In genomic region chr2:27218614-27219013, GRCh38 we compare ENCODE assay signal across 8 cellular contexts. TPM values are rescaled to one million over a fixed set of nuclear protein-coding genes. Genes with fewer than 3 reads are reported as not detected.
DNase-seq lines count a peak whose midpoint lies in the region; ATAC-seq and TF ChIP-seq lines count a peak whose summit lies in the region.

No MANE protein-coding gene starts in this region.

- no peaks in the 10 kb centered on the region for H3K9me2 ChIP-seq in OCI-LY7 (ENCODE audit: insufficient read depth, low read length)

- intact Hi-C loops in OCI-LY7 (cut with micrococcal nuclease; ENCODE audit: unreplicated experiment) = loop anchor here (1.0 kb wide), 1 partner anchor 85 kb away; no protein-coding TSS in a partner anchor

- TF ChIP-seq CTCF in OCI-LY7 (conservative IDR thresholded peaks at IDR 0.05; ENCODE audit: low read length) = no peak
- TF ChIP-seq CTCF in endothelial cell (IDR thresholded peaks at IDR 0.05; ENCODE audit: unreplicated experiment) = no peak
- no peak for TF ChIP-seq CTCF in smooth muscle cell (IDR thresholded peaks at IDR 0.05; ENCODE audit: borderline replicate concordance, insufficient read depth, poor library complexity, severe bottlenecking)

- H3K79me2 ChIP-seq in OCI-LY7 (ENCODE audit: insufficient read depth, low read depth, low read length) (peaks cover 51% of the 10 kb centered on the region), smooth muscle cell (ENCODE audit: low read depth) (peaks cover 22% of the 10 kb centered on the region)

- H3K4me3 ChIP-seq in OCI-LY7 (ENCODE audit: low read depth, low read length, poor library complexity, severe bottlenecking) = peak overlapping the region; percentile 86
- H3K4me3 ChIP-seq in smooth muscle cell = no peak overlapping the region

- H3K36me3 Mint-ChIP-seq in activated CD8-positive, alpha-beta memory T cell treated with anti-CD3 and anti-CD28 coated beads, Interleukin-2, amount 10 ng/mL, durations not matched to agents 7 days and 5 days = peaks cover 52% of the 10 kb centered on the region
- H3K36me3 Mint-ChIP-seq in endothelial cell (ENCODE audit: low read depth, unreplicated experiment) = peaks cover 42% of the 10 kb centered on the region

- no peaks in the 10 kb centered on the region for H4K20me1 ChIP-seq in OCI-LY7 (ENCODE audit: insufficient read depth, low read length)
- H4K20me1 ChIP-seq in smooth muscle cell (ENCODE audit: low read depth) = no peaks in the 10 kb centered on the region

- no peak for ATAC-seq in activated CD8-positive, alpha-beta memory T cell treated with anti-CD3 and anti-CD28 coated beads, Interleukin-2, amount 10 ng/mL, durations not matched to agents 7 days and 5 days
- no peak for ATAC-seq in HG02973 (IDR thresholded peaks at IDR 0.05; ENCODE audit: unreplicated experiment)
- ATAC-seq in GM18870 (IDR thresholded peaks at IDR 0.05; ENCODE audit: unreplicated experiment) = no peak

- no peaks in the 10 kb centered on the region for H3K9me3 ChIP-seq in OCI-LY7 (ENCODE audit: low read length)
- H3K9me3 ChIP-seq in smooth muscle cell (replicated peaks; ENCODE audit: low read depth) = no peaks in the 10 kb centered on the region

- H3K36me3 ChIP-seq in OCI-LY7 (ENCODE audit: insufficient read depth, low read length) = peaks cover 88% of the 10 kb centered on the region
- H3K36me3 ChIP-seq in smooth muscle cell (ENCODE audit: low read depth) = no peaks in the 10 kb centered on the region

- H3K27ac ChIP-seq in OCI-LY7 (ENCODE audit: low read depth, low read length, poor library complexity, severe bottlenecking) = peak overlapping the region; percentile 77
- H3K27ac ChIP-seq in smooth muscle cell (ENCODE audit: low read depth) = no peak overlapping the region

- DNase-seq in activated CD8-positive, alpha-beta memory T cell treated with anti-CD3 and anti-CD28 coated beads, Interleukin-2, amount 10 ng/mL, durations not matched to agents 7 days and 5 days = no peak
- DNase-seq in activated CD8-positive, alpha-beta memory T cell treated with anti-CD3 and anti-CD28 coated beads for 24 hours = no peak
- peak; percentile 62 for DNase-seq in OCI-LY7 (ENCODE audit: low spot score)
- no peak for DNase-seq in endothelial cell (ENCODE audit: low spot score)
- DNase-seq in smooth muscle cell (lab: John Stamatoyannopoulos, UW; ENCODE audit: unreplicated experiment) = no peak
- DNase-seq in SIG-M5 (lab: John Stamatoyannopoulos, UW) = no peak

- no peaks in the 10 kb centered on the region for H3K27me3 ChIP-seq in smooth muscle cell (ENCODE audit: low read depth)

- BruUV-seq in OCI-LY7 (replicated peaks; lab: Mats Ljungman, UMichigan) = no TSS peak

- peaks cover 45% of the 10 kb centered on the region for H3K4me1 Mint-ChIP-seq in activated CD8-positive, alpha-beta memory T cell treated with anti-CD3 and anti-CD28 coated beads, Interleukin-2, amount 10 ng/mL, durations not matched to agents 7 days and 5 days
- H3K4me1 Mint-ChIP-seq in endothelial cell (ENCODE audit: unreplicated experiment) = peaks cover 16% of the 10 kb centered on the region

- H3F3A ChIP-seq in smooth muscle cell (ENCODE audit: low read depth) = peaks cover under 1% of the 10 kb centered on the region

- CTCF ChIA-PET in activated CD8-positive, alpha-beta memory T cell treated with anti-CD3 and anti-CD28 coated beads, Interleukin-2, amount 10 ng/mL, durations not matched to agents 7 days and 5 days (lab: Charles Lee) = interaction anchor here (1.1 to 1.7 kb wide), 3 partner anchors 49 to 257 kb away, joined by 3 to 5 read pairs (median 5); no protein-coding TSS in a partner anchor
- CTCF ChIA-PET in OCI-LY7 (lab: Charles Lee; ENCODE audit: unreplicated experiment) = interaction anchor here (1.0 to 1.2 kb wide), 2 partner anchors 32 to 257 kb away, joined by 3 read pairs; no protein-coding TSS in a partner anchor

- H3K9me3 Mint-ChIP-seq in activated CD8-positive, alpha-beta memory T cell treated with anti-CD3 and anti-CD28 coated beads, Interleukin-2, amount 10 ng/mL, durations not matched to agents 7 days and 5 days (ENCODE audit: low read depth) = no peaks in the 10 kb centered on the region
- no peaks in the 10 kb centered on the region for H3K9me3 Mint-ChIP-seq in endothelial cell (ENCODE audit: unreplicated experiment)

- over 99% methylated on average over 4 of the region's 4 CpGs for WGBS in smooth muscle cell (ENCODE audit: low lambda C conversion rate)

- POLR2A ChIA-PET in OCI-LY7 (lab: Charles Lee) = interaction anchor here (0.6 to 2.1 kb wide), 8 partner anchors 12 to 447 kb away, joined by 3 to 15 read pairs (median 3); partner anchors contain the start of gene MPV17

- peaks cover 35% of the 10 kb centered on the region for H3K4me1 ChIP-seq in OCI-LY7 (ENCODE audit: insufficient read depth, low read length, poor library complexity, severe bottlenecking)
- peaks cover 14% of the 10 kb centered on the region for H3K4me1 ChIP-seq in smooth muscle cell (ENCODE audit: low read depth)

- H3K27ac Mint-ChIP-seq in activated CD8-positive, alpha-beta memory T cell treated with anti-CD3 and anti-CD28 coated beads, Interleukin-2, amount 10 ng/mL, durations not matched to agents 7 days and 5 days = peak overlapping the region; percentile 91
- H3K27ac Mint-ChIP-seq in endothelial cell (ENCODE audit: unreplicated experiment) = no peak overlapping the region

- H3K27me3 Mint-ChIP-seq in activated CD8-positive, alpha-beta memory T cell treated with anti-CD3 and anti-CD28 coated beads, Interleukin-2, amount 10 ng/mL, durations not matched to agents 7 days and 5 days = no peaks in the 10 kb centered on the region
- peaks cover 20% of the 10 kb centered on the region for H3K27me3 Mint-ChIP-seq in endothelial cell (ENCODE audit: unreplicated experiment)

- H2AFZ ChIP-seq in OCI-LY7 (ENCODE audit: low read length) (no peak overlapping the region), smooth muscle cell (ENCODE audit: low read depth) (no peak overlapping the region)

- H3K4me2 ChIP-seq in OCI-LY7 (ENCODE audit: low read length) (peak overlapping the region; percentile 99), smooth muscle cell (peak overlapping the region; percentile 97)

- H3K4me3 Mint-ChIP-seq in activated CD8-positive, alpha-beta memory T cell treated with anti-CD3 and anti-CD28 coated beads, Interleukin-2, amount 10 ng/mL, durations not matched to agents 7 days and 5 days = peak overlapping the region; percentile 94
- H3K4me3 Mint-ChIP-seq in endothelial cell (ENCODE audit: unreplicated experiment) = peak overlapping the region; percentile 67

- no peak overlapping the region for H3K9ac ChIP-seq in smooth muscle cell (ENCODE audit: low read depth)

RNA-seq across cellular contexts. Expression of gene CAD, which starts 1.4 kb away (rescaled TPM):
- total RNA-seq in activated CD8-positive, alpha-beta memory T cell treated with anti-CD3 and anti-CD28 coated beads, Interleukin-2, amount 10 ng/mL, durations not matched to agents 7 days and 5 days = 10 to 100 TPM; 78.6 to 99.5 TPM
- 118 and 132 TPM in 2 replicates for total RNA-seq in OCI-LY7 (2014; rRNA removed; shearing (Covaris generic))
- total RNA-seq in OCI-LY7 (2022) (166 and 173 TPM in 2 replicates), endothelial cell (ENCODE audit: unreplicated experiment) (49.4 TPM), smooth muscle cell (20.3 and 20.4 TPM in 2 replicates)
- polyA plus RNA-seq in smooth muscle cell = 32.4 and 34.3 TPM in 2 replicates

RNA-seq across cellular contexts. Expression of gene SLC5A6, which starts 6.5 kb away (rescaled TPM):
- total RNA-seq in activated CD8-positive, alpha-beta memory T cell treated with anti-CD3 and anti-CD28 coated beads, Interleukin-2, amount 10 ng/mL, durations not matched to agents 7 days and 5 days = 10 to 100 TPM; 35.0 to 47.9 TPM
- 50.1 and 55.5 TPM in 2 replicates for total RNA-seq in OCI-LY7 (2014; rRNA removed; shearing (Covaris generic))
- 47.9 and 60.1 TPM in 2 replicates for total RNA-seq in OCI-LY7 (2022)
- total RNA-seq in endothelial cell (ENCODE audit: unreplicated experiment) = 63.0 TPM
- total RNA-seq in smooth muscle cell = 32.3 and 49.8 TPM in 2 replicates
- 25.7 and 35.8 TPM in 2 replicates for polyA plus RNA-seq in smooth muscle cell

RNA-seq across cellular contexts. Expression of gene ATRAID, which starts 6.8 kb away (rescaled TPM):
- total RNA-seq in activated CD8-positive, alpha-beta memory T cell treated with anti-CD3 and anti-CD28 coated beads, Interleukin-2, amount 10 ng/mL, durations not matched to agents 7 days and 5 days = 10 to 100 TPM; 78.6 to 84.0 TPM
- 75.4 and 93.3 TPM in 2 replicates for total RNA-seq in OCI-LY7 (2014; rRNA removed; shearing (Covaris generic))
- total RNA-seq in OCI-LY7 (2022) = 92.7 and 92.8 TPM in 2 replicates
- total RNA-seq in endothelial cell (ENCODE audit: unreplicated experiment) = 89.9 TPM
- total RNA-seq in smooth muscle cell = 233 and 243 TPM in 2 replicates
- 319 and 335 TPM in 2 replicates for polyA plus RNA-seq in smooth muscle cell

RNA-seq across cellular contexts. Expression of gene SLC30A3, which starts 44.2 kb away (rescaled TPM):
- total RNA-seq in activated CD8-positive, alpha-beta memory T cell treated with anti-CD3 and anti-CD28 coated beads, Interleukin-2, amount 10 ng/mL, durations not matched to agents 7 days and 5 days = under 1 TPM; 0.38 to 0.47 TPM
- 14.0 and 23.3 TPM in 2 replicates for total RNA-seq in OCI-LY7 (2014; rRNA removed; shearing (Covaris generic))
- 61.0 and 71.6 TPM in 2 replicates for total RNA-seq in OCI-LY7 (2022)
- total RNA-seq in endothelial cell (ENCODE audit: unreplicated experiment) = not detected
- not detected in 2 replicates for total RNA-seq in smooth muscle cell
- polyA plus RNA-seq in smooth muscle cell = 0.17 TPM in 1 of 2 replicates, not detected in the other

RNA-seq across cellular contexts. Expression of gene DNAJC5G, which starts 56.6 kb away (rescaled TPM):
- not detected for total RNA-seq in activated CD8-positive, alpha-beta memory T cell treated with anti-CD3 and anti-CD28 coated beads, Interleukin-2, amount 10 ng/mL, durations not matched to agents 7 days and 5 days
- 2.7 and 4.7 TPM in 2 replicates for total RNA-seq in OCI-LY7 (2014; rRNA removed; shearing (Covaris generic))
- total RNA-seq in OCI-LY7 (2022) (18.1 and 18.2 TPM in 2 replicates), endothelial cell (ENCODE audit: unreplicated experiment) (not detected), smooth muscle cell (not detected in 2 replicates)
- polyA plus RNA-seq in smooth muscle cell = not detected in 2 replicates
